ENCODE assay signal across 1 cellular context in the genomic region with DNA sequence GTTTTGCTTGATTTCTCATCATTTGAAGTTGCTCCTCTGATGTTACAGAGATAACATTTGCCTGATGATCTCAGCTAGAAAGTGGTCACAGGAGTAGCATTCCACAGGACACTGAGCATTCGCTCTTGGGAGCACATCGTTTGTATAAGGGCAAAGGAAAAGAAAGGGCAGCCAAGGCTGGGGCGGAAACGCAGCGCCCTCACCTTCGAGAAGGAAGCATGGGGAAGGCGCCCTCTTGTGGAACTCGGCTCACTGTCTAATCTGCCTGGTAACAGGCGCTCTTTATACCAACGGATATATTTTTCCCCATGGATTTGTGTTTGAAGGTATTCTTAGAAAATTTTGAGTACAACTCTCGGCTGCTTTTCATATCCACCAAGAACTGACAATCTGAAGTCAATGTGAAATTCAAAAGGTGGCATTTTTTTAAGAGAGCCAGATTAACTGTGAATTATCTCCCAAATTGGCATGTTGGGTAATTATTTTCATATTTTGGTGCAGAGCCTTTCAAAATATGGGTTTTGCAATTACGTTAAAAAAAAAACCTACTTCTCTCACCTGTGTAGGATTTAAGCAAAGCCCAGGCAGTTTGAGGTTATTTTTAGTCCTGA.
A peak's percentile ranks its signal among the peaks of the same experiment; 100 is the strongest.
TF ChIP-seq lines count a peak whose summit lies in the region.

No MANE protein-coding gene starts in this region.

TF ChIP-seq in GM12878, 131 proteins besides CTCF, POLR2A, EP300 and RAD21 (continued from another document):
- TF ChIP-seq, protein P1, sequence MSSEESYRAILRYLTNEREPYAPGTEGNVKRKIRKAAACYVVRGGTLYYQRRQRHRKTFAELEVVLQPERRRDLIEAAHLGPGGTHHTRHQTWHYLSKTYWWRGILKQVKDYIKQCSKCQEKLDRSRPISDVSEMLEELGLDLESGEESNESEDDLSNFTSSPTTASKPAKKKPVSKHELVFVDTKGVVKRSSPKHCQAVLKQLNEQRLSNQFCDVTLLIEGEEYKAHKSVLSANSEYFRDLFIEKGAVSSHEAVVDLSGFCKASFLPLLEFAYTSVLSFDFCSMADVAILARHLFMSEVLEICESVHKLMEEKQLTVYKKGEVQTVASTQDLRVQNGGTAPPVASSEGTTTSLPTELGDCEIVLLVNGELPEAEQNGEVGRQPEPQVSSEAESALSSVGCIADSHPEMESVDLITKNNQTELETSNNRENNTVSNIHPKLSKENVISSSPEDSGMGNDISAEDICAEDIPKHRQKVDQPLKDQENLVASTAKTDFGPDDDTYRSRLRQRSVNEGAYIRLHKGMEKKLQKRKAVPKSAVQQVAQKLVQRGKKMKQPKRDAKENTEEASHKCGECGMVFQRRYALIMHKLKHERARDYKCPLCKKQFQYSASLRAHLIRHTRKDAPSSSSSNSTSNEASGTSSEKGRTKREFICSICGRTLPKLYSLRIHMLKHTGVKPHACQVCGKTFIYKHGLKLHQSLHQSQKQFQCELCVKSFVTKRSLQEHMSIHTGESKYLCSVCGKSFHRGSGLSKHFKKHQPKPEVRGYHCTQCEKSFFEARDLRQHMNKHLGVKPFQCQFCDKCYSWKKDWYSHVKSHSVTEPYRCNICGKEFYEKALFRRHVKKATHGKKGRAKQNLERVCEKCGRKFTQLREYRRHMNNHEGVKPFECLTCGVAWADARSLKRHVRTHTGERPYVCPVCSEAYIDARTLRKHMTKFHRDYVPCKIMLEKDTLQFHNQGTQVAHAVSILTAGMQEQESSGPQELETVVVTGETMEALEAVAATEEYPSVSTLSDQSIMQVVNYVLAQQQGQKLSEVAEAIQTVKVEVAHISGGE (CRISPR knock-in tag; IDR thresholded peaks at IDR 0.05) = no peak
- TF ChIP-seq ZNF24 (IDR thresholded peaks at IDR 0.05) (no peak), RBBP5 (conservative IDR thresholded peaks at IDR 0.05) (no peak), KDM1A (IDR thresholded peaks at IDR 0.05; ENCODE audit: borderline replicate concordance) (no peak), GABPA (IDR thresholded peaks at IDR 0.05; ENCODE audit: low read depth) (no peak), IKZF1 (conservative IDR thresholded peaks at IDR 0.05) (0 out of 2 replicates have a peak, but pooled peaks have one; percentile 31), POLR2AphosphoS5 (IDR thresholded peaks at IDR 0.05; ENCODE audit: low read length) (no peak), MYB (IDR thresholded peaks at IDR 0.05; ENCODE audit: borderline replicate concordance, low read depth, low read length) (no peak), SMC3 (IDR thresholded peaks at IDR 0.05; ENCODE audit: borderline replicate concordance, low read length) (peak; percentile 72), ZNF384 (IDR thresholded peaks at IDR 0.05; ENCODE audit: borderline replicate concordance, low read depth, low read length) (no peak), YY1 (IDR thresholded peaks at IDR 0.05; ENCODE audit: low read depth, low read length) (peak; percentile 61; the same call in 1 of the 2 replicates), BHLHE40 (IDR thresholded peaks at IDR 0.05; ENCODE audit: borderline replicate concordance in 1 of 2, low read depth in 2 of 2, low read length in 1 of 2) (no peak), TCF3 (IDR thresholded peaks at IDR 0.05; ENCODE audit: borderline replicate concordance, insufficient read depth, low read depth, low read length) (no peak), SPI1 (IDR thresholded peaks at IDR 0.05; ENCODE audit: borderline replicate concordance, insufficient read depth, low read depth, low read length) (no peak), ZNF622 (IDR thresholded peaks at IDR 0.05) (no peak), MEF2A (IDR thresholded peaks at IDR 0.05; ENCODE audit: insufficient read depth, low read depth, low read length) (0 out of 2 replicates have a peak, but pooled peaks have one; percentile 10), ZSCAN29 (IDR thresholded peaks at IDR 0.05) (no peak), EZH2 (IDR thresholded peaks at IDR 0.05; ENCODE audit: borderline replicate concordance, control insufficient read depth, low read depth, low read length) (no peak)
- TF ChIP-seq, protein P2, sequence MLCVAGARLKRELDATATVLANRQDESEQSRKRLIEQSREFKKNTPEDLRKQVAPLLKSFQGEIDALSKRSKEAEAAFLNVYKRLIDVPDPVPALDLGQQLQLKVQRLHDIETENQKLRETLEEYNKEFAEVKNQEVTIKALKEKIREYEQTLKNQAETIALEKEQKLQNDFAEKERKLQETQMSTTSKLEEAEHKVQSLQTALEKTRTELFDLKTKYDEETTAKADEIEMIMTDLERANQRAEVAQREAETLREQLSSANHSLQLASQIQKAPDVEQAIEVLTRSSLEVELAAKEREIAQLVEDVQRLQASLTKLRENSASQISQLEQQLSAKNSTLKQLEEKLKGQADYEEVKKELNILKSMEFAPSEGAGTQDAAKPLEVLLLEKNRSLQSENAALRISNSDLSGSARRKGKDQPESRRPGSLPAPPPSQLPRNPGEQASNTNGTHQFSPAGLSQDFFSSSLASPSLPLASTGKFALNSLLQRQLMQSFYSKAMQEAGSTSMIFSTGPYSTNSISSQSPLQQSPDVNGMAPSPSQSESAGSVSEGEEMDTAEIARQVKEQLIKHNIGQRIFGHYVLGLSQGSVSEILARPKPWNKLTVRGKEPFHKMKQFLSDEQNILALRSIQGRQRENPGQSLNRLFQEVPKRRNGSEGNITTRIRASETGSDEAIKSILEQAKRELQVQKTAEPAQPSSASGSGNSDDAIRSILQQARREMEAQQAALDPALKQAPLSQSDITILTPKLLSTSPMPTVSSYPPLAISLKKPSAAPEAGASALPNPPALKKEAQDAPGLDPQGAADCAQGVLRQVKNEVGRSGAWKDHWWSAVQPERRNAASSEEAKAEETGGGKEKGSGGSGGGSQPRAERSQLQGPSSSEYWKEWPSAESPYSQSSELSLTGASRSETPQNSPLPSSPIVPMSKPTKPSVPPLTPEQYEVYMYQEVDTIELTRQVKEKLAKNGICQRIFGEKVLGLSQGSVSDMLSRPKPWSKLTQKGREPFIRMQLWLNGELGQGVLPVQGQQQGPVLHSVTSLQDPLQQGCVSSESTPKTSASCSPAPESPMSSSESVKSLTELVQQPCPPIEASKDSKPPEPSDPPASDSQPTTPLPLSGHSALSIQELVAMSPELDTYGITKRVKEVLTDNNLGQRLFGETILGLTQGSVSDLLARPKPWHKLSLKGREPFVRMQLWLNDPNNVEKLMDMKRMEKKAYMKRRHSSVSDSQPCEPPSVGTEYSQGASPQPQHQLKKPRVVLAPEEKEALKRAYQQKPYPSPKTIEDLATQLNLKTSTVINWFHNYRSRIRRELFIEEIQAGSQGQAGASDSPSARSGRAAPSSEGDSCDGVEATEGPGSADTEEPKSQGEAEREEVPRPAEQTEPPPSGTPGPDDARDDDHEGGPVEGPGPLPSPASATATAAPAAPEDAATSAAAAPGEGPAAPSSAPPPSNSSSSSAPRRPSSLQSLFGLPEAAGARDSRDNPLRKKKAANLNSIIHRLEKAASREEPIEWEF (IDR thresholded peaks at IDR 0.05; ENCODE audit: insufficient replicate concordance, low read depth, low read length) = no peak
- TF ChIP-seq, protein P3, sequence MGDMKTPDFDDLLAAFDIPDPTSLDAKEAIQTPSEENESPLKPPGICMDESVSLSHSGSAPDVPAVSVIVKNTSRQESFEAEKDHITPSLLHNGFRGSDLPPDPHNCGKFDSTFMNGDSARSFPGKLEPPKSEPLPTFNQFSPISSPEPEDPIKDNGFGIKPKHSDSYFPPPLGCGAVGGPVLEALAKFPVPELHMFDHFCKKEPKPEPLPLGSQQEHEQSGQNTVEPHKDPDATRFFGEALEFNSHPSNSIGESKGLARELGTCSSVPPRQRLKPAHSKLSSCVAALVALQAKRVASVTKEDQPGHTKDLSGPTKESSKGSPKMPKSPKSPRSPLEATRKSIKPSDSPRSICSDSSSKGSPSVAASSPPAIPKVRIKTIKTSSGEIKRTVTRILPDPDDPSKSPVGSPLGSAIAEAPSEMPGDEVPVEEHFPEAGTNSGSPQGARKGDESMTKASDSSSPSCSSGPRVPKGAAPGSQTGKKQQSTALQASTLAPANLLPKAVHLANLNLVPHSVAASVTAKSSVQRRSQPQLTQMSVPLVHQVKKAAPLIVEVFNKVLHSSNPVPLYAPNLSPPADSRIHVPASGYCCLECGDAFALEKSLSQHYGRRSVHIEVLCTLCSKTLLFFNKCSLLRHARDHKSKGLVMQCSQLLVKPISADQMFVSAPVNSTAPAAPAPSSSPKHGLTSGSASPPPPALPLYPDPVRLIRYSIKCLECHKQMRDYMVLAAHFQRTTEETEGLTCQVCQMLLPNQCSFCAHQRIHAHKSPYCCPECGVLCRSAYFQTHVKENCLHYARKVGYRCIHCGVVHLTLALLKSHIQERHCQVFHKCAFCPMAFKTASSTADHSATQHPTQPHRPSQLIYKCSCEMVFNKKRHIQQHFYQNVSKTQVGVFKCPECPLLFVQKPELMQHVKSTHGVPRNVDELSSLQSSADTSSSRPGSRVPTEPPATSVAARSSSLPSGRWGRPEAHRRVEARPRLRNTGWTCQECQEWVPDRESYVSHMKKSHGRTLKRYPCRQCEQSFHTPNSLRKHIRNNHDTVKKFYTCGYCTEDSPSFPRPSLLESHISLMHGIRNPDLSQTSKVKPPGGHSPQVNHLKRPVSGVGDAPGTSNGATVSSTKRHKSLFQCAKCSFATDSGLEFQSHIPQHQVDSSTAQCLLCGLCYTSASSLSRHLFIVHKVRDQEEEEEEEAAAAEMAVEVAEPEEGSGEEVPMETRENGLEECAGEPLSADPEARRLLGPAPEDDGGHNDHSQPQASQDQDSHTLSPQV (IDR thresholded peaks at IDR 0.05) = no peak
